ENCODE assay signal across 1 cellular context in genomic region chr19:4660181-4660791, GRCh38.
TF ChIP-seq lines count a peak whose summit lies in the region.

No MANE protein-coding gene starts in this region.

TF ChIP-seq in GM12878, 131 proteins besides CTCF, POLR2A, EP300 and RAD21 (continued from another document):
- TF ChIP-seq ATF7 (IDR thresholded peaks at IDR 0.05; ENCODE audit: low read depth) (no peak), CBX3 (IDR thresholded peaks at IDR 0.05; ENCODE audit: borderline replicate concordance, low read depth) (no peak), FOS (IDR thresholded peaks at IDR 0.05; ENCODE audit: borderline replicate concordance, extremely low read depth, insufficient read length) (no peak), JUND (IDR thresholded peaks at IDR 0.05; ENCODE audit: low read depth, low read length) (no peak), HSF1 (IDR thresholded peaks at IDR 0.05; ENCODE audit: low read depth, low read length) (no peak), BHLHE40 (IDR thresholded peaks at IDR 0.05; ENCODE audit: borderline replicate concordance in 1 of 2, low read depth in 2 of 2, low read length in 1 of 2) (no peak), ZNF217 (IDR thresholded peaks at IDR 0.05) (no peak), YBX1 (IDR thresholded peaks at IDR 0.05) (no peak), GATAD2B (conservative IDR thresholded peaks at IDR 0.05; ENCODE audit: low read depth) (no peak), PAX5 (IDR thresholded peaks at IDR 0.05; ENCODE audit: borderline replicate concordance, low read depth, low read length) (no peak), STAT1 (conservative IDR thresholded peaks at IDR 0.05) (no peak)
- TF ChIP-seq, protein P1, sequence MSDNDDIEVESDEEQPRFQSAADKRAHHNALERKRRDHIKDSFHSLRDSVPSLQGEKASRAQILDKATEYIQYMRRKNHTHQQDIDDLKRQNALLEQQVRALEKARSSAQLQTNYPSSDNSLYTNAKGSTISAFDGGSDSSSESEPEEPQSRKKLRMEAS (IDR thresholded peaks at IDR 0.05; ENCODE audit: low read depth, low read length), result no peak
- TF ChIP-seq, protein P2, sequence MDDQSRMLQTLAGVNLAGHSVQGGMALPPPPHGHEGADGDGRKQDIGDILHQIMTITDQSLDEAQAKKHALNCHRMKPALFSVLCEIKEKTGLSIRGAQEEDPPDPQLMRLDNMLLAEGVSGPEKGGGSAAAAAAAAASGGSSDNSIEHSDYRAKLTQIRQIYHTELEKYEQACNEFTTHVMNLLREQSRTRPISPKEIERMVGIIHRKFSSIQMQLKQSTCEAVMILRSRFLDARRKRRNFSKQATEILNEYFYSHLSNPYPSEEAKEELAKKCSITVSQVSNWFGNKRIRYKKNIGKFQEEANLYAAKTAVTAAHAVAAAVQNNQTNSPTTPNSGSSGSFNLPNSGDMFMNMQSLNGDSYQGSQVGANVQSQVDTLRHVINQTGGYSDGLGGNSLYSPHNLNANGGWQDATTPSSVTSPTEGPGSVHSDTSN (IDR thresholded peaks at IDR 0.05; ENCODE audit: insufficient replicate concordance, low read depth, low read length), result no peak
